Comparison of ENCODE assay signal across 13 cellular contexts in genomic region chr7:143271240-143271639, GRCh38. TPM values are rescaled to one million over a fixed set of nuclear protein-coding genes. Genes with fewer than 3 reads are reported as not detected.
DNase-seq lines count a peak whose midpoint lies in the region; ATAC-seq and TF ChIP-seq lines count a peak whose summit lies in the region.
"Had no signal": no experiment of that assay in that cellular context is flagged by ENCODE, and none has a peak within 500 bp of the region (broad histone marks: within the 10 kb centered on the region; RNA-seq: fewer than 3 reads in every experiment).

No MANE protein-coding gene starts in this region.

- H3K27me3 Mint-ChIP-seq in activated CD4-positive, alpha-beta T cell treated with anti-CD3 and anti-CD28 coated beads for 36 hours: no peaks in the 10 kb centered on the region
- H3K27me3 Mint-ChIP-seq in activated naive CD4-positive, alpha-beta T cell treated with anti-CD3 and anti-CD28 coated beads for 36 hours (ENCODE audit: low read depth): no peaks in the 10 kb centered on the region
- no peaks in the 10 kb centered on the region for H3K27me3 Mint-ChIP-seq in activated T-helper 17 cell treated with anti-CD3 and anti-CD28 coated beads, Interleukin-2, amount 50 U/mL, for 72 hours
- H3K27me3 Mint-ChIP-seq in activated CD8-positive, alpha-beta memory T cell treated with anti-CD3 and anti-CD28 coated beads, Interleukin-2, amount 10 ng/mL, durations not matched to agents 7 days and 5 days: no peaks in the 10 kb centered on the region

- intact Hi-C loops in activated CD4-positive, alpha-beta T cell treated with anti-CD3 and anti-CD28 coated beads for 36 hours (cut with DNase I, micrococcal nuclease): no loop called here
- intact Hi-C loops in activated naive CD4-positive, alpha-beta T cell treated with anti-CD3 and anti-CD28 coated beads for 36 hours (cut with micrococcal nuclease): loop anchor here (2.0 kb wide), 1 partner anchor 26 kb away; no protein-coding TSS in a partner anchor

- H3K27ac Mint-ChIP-seq in activated CD4-positive, alpha-beta T cell treated with anti-CD3 and anti-CD28 coated beads for 36 hours: peak overlapping the region; percentile 55
- H3K27ac Mint-ChIP-seq in activated naive CD4-positive, alpha-beta T cell treated with anti-CD3 and anti-CD28 coated beads for 36 hours: peak overlapping the region; percentile 72
- H3K27ac Mint-ChIP-seq in activated T-helper 17 cell treated with anti-CD3 and anti-CD28 coated beads, Interleukin-2, amount 50 U/mL, for 72 hours: peak overlapping the region; percentile 11
- no peak overlapping the region for H3K27ac Mint-ChIP-seq in activated CD8-positive, alpha-beta memory T cell treated with anti-CD3 and anti-CD28 coated beads, Interleukin-2, amount 10 ng/mL, durations not matched to agents 7 days and 5 days
- H3K27ac Mint-ChIP-seq: H9 had no signal

- peaks cover 28% of the 10 kb centered on the region for H3K4me1 Mint-ChIP-seq in activated CD4-positive, alpha-beta T cell treated with anti-CD3 and anti-CD28 coated beads for 36 hours
- H3K4me1 Mint-ChIP-seq in activated naive CD4-positive, alpha-beta T cell treated with anti-CD3 and anti-CD28 coated beads for 36 hours (ENCODE audit: low read depth): peaks cover 33% of the 10 kb centered on the region
- H3K4me1 Mint-ChIP-seq in activated T-helper 17 cell treated with anti-CD3 and anti-CD28 coated beads, Interleukin-2, amount 50 U/mL, for 72 hours: peaks cover 15% of the 10 kb centered on the region
- peaks cover 26% of the 10 kb centered on the region for H3K4me1 Mint-ChIP-seq in activated CD8-positive, alpha-beta memory T cell treated with anti-CD3 and anti-CD28 coated beads, Interleukin-2, amount 10 ng/mL, durations not matched to agents 7 days and 5 days
- H3K4me1 Mint-ChIP-seq: H9 had no signal

- peak; percentile 57 for ATAC-seq in activated CD4-positive, alpha-beta T cell treated with anti-CD3 and anti-CD28 coated beads for 36 hours
- ATAC-seq in activated T-helper 17 cell treated with anti-CD3 and anti-CD28 coated beads, Interleukin-2, amount 50 U/mL, for 72 hours (replicated peaks): peak; percentile 69
- ATAC-seq in omental fat pad (ENCODE audit: low FRiP score): no peak
- ATAC-seq in activated CD8-positive, alpha-beta memory T cell treated with anti-CD3 and anti-CD28 coated beads, Interleukin-2, amount 10 ng/mL, durations not matched to agents 7 days and 5 days: no peak
- ATAC-seq: A549, HepG2 had no signal

- H3K9me3 Mint-ChIP-seq in activated CD4-positive, alpha-beta T cell treated with anti-CD3 and anti-CD28 coated beads for 36 hours (ENCODE audit: low read depth): no peaks in the 10 kb centered on the region
- H3K9me3 Mint-ChIP-seq in activated naive CD4-positive, alpha-beta T cell treated with anti-CD3 and anti-CD28 coated beads for 36 hours: no peaks in the 10 kb centered on the region
- no peaks in the 10 kb centered on the region for H3K9me3 Mint-ChIP-seq in activated T-helper 17 cell treated with anti-CD3 and anti-CD28 coated beads, Interleukin-2, amount 50 U/mL, for 72 hours
- H3K9me3 Mint-ChIP-seq in activated CD8-positive, alpha-beta memory T cell treated with anti-CD3 and anti-CD28 coated beads, Interleukin-2, amount 10 ng/mL, durations not matched to agents 7 days and 5 days (ENCODE audit: low read depth): no peaks in the 10 kb centered on the region
- H3K9me3 Mint-ChIP-seq: CD14-positive monocyte, H9 had no signal

- no peak for TF ChIP-seq CTCF in omental fat pad (IDR thresholded peaks at IDR 0.05)

- CTCF ChIA-PET in activated CD4-positive, alpha-beta T cell treated with anti-CD3 and anti-CD28 coated beads for 36 hours (lab: Charles Lee): interaction anchor here (1.7 to 2.0 kb wide), 2 partner anchors 12 to 34 kb away, joined by 5 to 7 read pairs; no protein-coding TSS in a partner anchor
- CTCF ChIA-PET in activated naive CD4-positive, alpha-beta T cell treated with anti-CD3 and anti-CD28 coated beads for 36 hours (lab: Charles Lee): interaction anchor here (1.0 to 2.1 kb wide), 3 partner anchors 31 to 56 kb away, joined by 3 to 6 read pairs (median 4); no protein-coding TSS in a partner anchor
- CTCF ChIA-PET in activated CD8-positive, alpha-beta memory T cell treated with anti-CD3 and anti-CD28 coated beads, Interleukin-2, amount 10 ng/mL, durations not matched to agents 7 days and 5 days (lab: Charles Lee): interaction anchor here (0.7 to 1.1 kb wide), 4 partner anchors 8 to 44 kb away, joined by 3 read pairs; partner anchors contain the start of genes CASP2, CLCN1 and GSTK1

- DNase-seq in activated CD4-positive, alpha-beta T cell treated with anti-CD3 and anti-CD28 coated beads for 36 hours: no peak
- no peak for DNase-seq in activated CD4-positive, alpha-beta T cell treated with anti-CD3 and anti-CD28 coated beads for 4 hours
- DNase-seq in activated naive CD4-positive, alpha-beta T cell treated with anti-CD3 and anti-CD28 coated beads for 36 hours: no peak
- no peak for DNase-seq in activated naive CD4-positive, alpha-beta T cell treated with Interleukin-2 at 50 U/mL for 16 hours
- DNase-seq in omental fat pad (ENCODE audit: low spot score): no peak
- DNase-seq in activated CD8-positive, alpha-beta memory T cell treated with anti-CD3 and anti-CD28 coated beads, Interleukin-2, amount 10 ng/mL, durations not matched to agents 7 days and 5 days: no peak
- DNase-seq: Caco-2, H9 had no signal

- POLR2A ChIA-PET in activated CD4-positive, alpha-beta T cell treated with anti-CD3 and anti-CD28 coated beads for 36 hours (lab: Charles Lee): interaction anchor here (0.7 kb wide), 2 partner anchors 9 kb away, joined by 3 read pairs; no protein-coding TSS in a partner anchor

- peaks cover 35% of the 10 kb centered on the region for H3K36me3 Mint-ChIP-seq in activated CD4-positive, alpha-beta T cell treated with anti-CD3 and anti-CD28 coated beads for 36 hours (ENCODE audit: low read depth)
- peaks cover 26% of the 10 kb centered on the region for H3K36me3 Mint-ChIP-seq in activated naive CD4-positive, alpha-beta T cell treated with anti-CD3 and anti-CD28 coated beads for 36 hours (ENCODE audit: low read depth)
- H3K36me3 Mint-ChIP-seq in activated T-helper 17 cell treated with anti-CD3 and anti-CD28 coated beads, Interleukin-2, amount 50 U/mL, for 72 hours (ENCODE audit: low read depth): peaks cover 51% of the 10 kb centered on the region
- peaks cover 42% of the 10 kb centered on the region for H3K36me3 Mint-ChIP-seq in activated CD8-positive, alpha-beta memory T cell treated with anti-CD3 and anti-CD28 coated beads, Interleukin-2, amount 10 ng/mL, durations not matched to agents 7 days and 5 days

- no peak overlapping the region for H3K4me3 Mint-ChIP-seq in activated CD4-positive, alpha-beta T cell treated with anti-CD3 and anti-CD28 coated beads for 36 hours
- H3K4me3 Mint-ChIP-seq in activated naive CD4-positive, alpha-beta T cell treated with anti-CD3 and anti-CD28 coated beads for 36 hours: no peak overlapping the region
- H3K4me3 Mint-ChIP-seq in activated T-helper 17 cell treated with anti-CD3 and anti-CD28 coated beads, Interleukin-2, amount 50 U/mL, for 72 hours: peak overlapping the region; percentile 8
- no peak overlapping the region for H3K4me3 Mint-ChIP-seq in activated CD8-positive, alpha-beta memory T cell treated with anti-CD3 and anti-CD28 coated beads, Interleukin-2, amount 10 ng/mL, durations not matched to agents 7 days and 5 days
- H3K4me3 Mint-ChIP-seq: CD14-positive monocyte, H9 had no signal

RNA-seq across cellular contexts. Expression of gene GSTK1, which starts 8.0 kb away (rescaled TPM):
- total RNA-seq in activated CD4-positive, alpha-beta T cell treated with anti-CD3 and anti-CD28 coated beads for 36 hours: 100 to 1,000 TPM; 176 to 219 TPM
- 100 to 1,000 TPM; 186 to 187 TPM for total RNA-seq in activated naive CD4-positive, alpha-beta T cell treated with anti-CD3 and anti-CD28 coated beads for 36 hours
- 100 to 1,000 TPM; 214 to 269 TPM for total RNA-seq in activated T-helper 17 cell treated with anti-CD3 and anti-CD28 coated beads, Interleukin-2, amount 50 U/mL, for 72 hours
- total RNA-seq in omental fat pad: 100 to 1,000 TPM; 159 to 243 (median 177) TPM
- 100 to 1,000 TPM; 335 to 436 TPM for total RNA-seq in activated CD8-positive, alpha-beta memory T cell treated with anti-CD3 and anti-CD28 coated beads, Interleukin-2, amount 10 ng/mL, durations not matched to agents 7 days and 5 days

RNA-seq across cellular contexts. Expression of gene TMEM139, which starts 13.5 kb away (rescaled TPM):
- total RNA-seq in activated CD4-positive, alpha-beta T cell treated with anti-CD3 and anti-CD28 coated beads for 36 hours: 1 to 10 TPM; 1.2 to 2.3 TPM
- under 1 TPM; 0.64 to 0.74 TPM for total RNA-seq in activated naive CD4-positive, alpha-beta T cell treated with anti-CD3 and anti-CD28 coated beads for 36 hours
- 1 to 10 TPM in 1 of 2 donors, under 1 TPM in 1; 0.86 to 1.9 TPM for total RNA-seq in activated T-helper 17 cell treated with anti-CD3 and anti-CD28 coated beads, Interleukin-2, amount 50 U/mL, for 72 hours
- 1 to 10 TPM in 3 of 4 donors, not detected in 1; 1.1 to 3.8 (median 1.6) TPM for total RNA-seq in omental fat pad
- 1 to 10 TPM in 1 of 2 experiments, under 1 TPM in 1; 0.41 to 1.7 TPM for total RNA-seq in activated CD8-positive, alpha-beta memory T cell treated with anti-CD3 and anti-CD28 coated beads, Interleukin-2, amount 10 ng/mL, durations not matched to agents 7 days and 5 days

RNA-seq across cellular contexts. Expression of gene CASP2, which starts 16.9 kb away (rescaled TPM):
- total RNA-seq in activated CD4-positive, alpha-beta T cell treated with anti-CD3 and anti-CD28 coated beads for 36 hours: 100 to 1,000 TPM in 1 of 2 experiments, 10 to 100 TPM in 1; 91.1 to 106 TPM
- 100 to 1,000 TPM; 116 to 124 TPM for total RNA-seq in activated naive CD4-positive, alpha-beta T cell treated with anti-CD3 and anti-CD28 coated beads for 36 hours
- total RNA-seq in activated T-helper 17 cell treated with anti-CD3 and anti-CD28 coated beads, Interleukin-2, amount 50 U/mL, for 72 hours: 100 to 1,000 TPM; 110 to 119 TPM
- 10 to 100 TPM in 3 of 4 donors, 1 to 10 TPM in 1; 7.7 to 21.6 (median 13.3) TPM for total RNA-seq in omental fat pad
- 100 to 1,000 TPM; 117 to 129 TPM for total RNA-seq in activated CD8-positive, alpha-beta memory T cell treated with anti-CD3 and anti-CD28 coated beads, Interleukin-2, amount 10 ng/mL, durations not matched to agents 7 days and 5 days

RNA-seq across cellular contexts. Expression of gene CLCN1, which starts 44.7 kb away (rescaled TPM):
- under 1 TPM; 0.07 to 0.09 TPM for total RNA-seq in activated CD4-positive, alpha-beta T cell treated with anti-CD3 and anti-CD28 coated beads for 36 hours
- total RNA-seq in activated naive CD4-positive, alpha-beta T cell treated with anti-CD3 and anti-CD28 coated beads for 36 hours: not detected
- total RNA-seq in activated T-helper 17 cell treated with anti-CD3 and anti-CD28 coated beads, Interleukin-2, amount 50 U/mL, for 72 hours: under 1 TPM in 1 of 2 donors, not detected in 1; 0.11 TPM
- total RNA-seq in omental fat pad: under 1 TPM in 2 of 4 donors, not detected in 2; 0.24 to 0.79 TPM
- under 1 TPM; 0.09 TPM for total RNA-seq in activated CD8-positive, alpha-beta memory T cell treated with anti-CD3 and anti-CD28 coated beads, Interleukin-2, amount 10 ng/mL, durations not matched to agents 7 days and 5 days
- total RNA-seq: HepG2 had no signal

RNA-seq across cellular contexts. Expression of gene TAS2R40, which starts 49.4 kb away (rescaled TPM):
- not detected for total RNA-seq in activated CD4-positive, alpha-beta T cell treated with anti-CD3 and anti-CD28 coated beads for 36 hours
- total RNA-seq in activated naive CD4-positive, alpha-beta T cell treated with anti-CD3 and anti-CD28 coated beads for 36 hours: not detected
- not detected for total RNA-seq in activated T-helper 17 cell treated with anti-CD3 and anti-CD28 coated beads, Interleukin-2, amount 50 U/mL, for 72 hours
- total RNA-seq in omental fat pad: not detected
- not detected for total RNA-seq in activated CD8-positive, alpha-beta memory T cell treated with anti-CD3 and anti-CD28 coated beads, Interleukin-2, amount 10 ng/mL, durations not matched to agents 7 days and 5 days
- total RNA-seq: Caco-2, H1, H9, HepG2 had no signal

Comparison
In these comparisons a context has a peak if more than half of its experiments do, and no peak if none do; other contexts are left out.
1. ATAC-seq: peak in activated CD4-positive, alpha-beta T cell treated with anti-CD3 and anti-CD28 coated beads for 36 hours (single experiment) and activated T-helper 17 cell treated with anti-CD3 and anti-CD28 coated beads, Interleukin-2, amount 50 U/mL, for 72 hours (single experiment); none in omental fat pad (single experiment) and activated CD8-positive, alpha-beta memory T cell treated with anti-CD3 and anti-CD28 coated beads, Interleukin-2, amount 10 ng/mL, durations not matched to agents 7 days and 5 days (single experiment).
2. RNA of gene CASP2, which starts 16.9 kb away (total RNA-seq): 117 to 129 TPM in activated CD8-positive, alpha-beta memory T cell treated with anti-CD3 and anti-CD28 coated beads, Interleukin-2, amount 10 ng/mL, durations not matched to agents 7 days and 5 days, 116 to 124 TPM in activated naive CD4-positive, alpha-beta T cell treated with anti-CD3 and anti-CD28 coated beads for 36 hours, 110 to 119 TPM in activated T-helper 17 cell treated with anti-CD3 and anti-CD28 coated beads, Interleukin-2, amount 50 U/mL, for 72 hours and 91.1 to 106 TPM in activated CD4-positive, alpha-beta T cell treated with anti-CD3 and anti-CD28 coated beads for 36 hours; 7.7 to 21.6 TPM in omental fat pad; every median in the first group is over 4 times any median in the second.